In the genomic region with DNA sequence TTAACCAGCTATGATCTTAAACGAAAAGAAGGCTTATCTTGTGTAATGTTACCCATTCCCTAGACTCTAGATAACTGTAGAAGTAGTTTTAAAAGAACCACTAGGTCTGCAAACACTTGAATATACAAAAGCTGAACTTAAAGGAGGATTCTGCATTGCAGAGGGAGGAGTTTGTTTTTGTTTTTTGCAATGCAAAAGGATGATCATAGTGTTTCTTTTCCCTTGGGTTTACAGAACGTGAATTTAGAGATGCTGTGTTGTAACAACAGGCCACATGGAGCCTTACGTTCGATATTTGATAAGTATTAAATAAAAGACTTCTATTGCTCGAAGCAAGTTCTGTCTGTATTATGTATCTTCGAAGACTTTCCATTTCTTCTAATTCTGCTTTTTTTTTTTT, we compare ENCODE assay signal across 9 cellular contexts.
DNase-seq lines count a peak whose midpoint lies in the region; ATAC-seq and TF ChIP-seq lines count a peak whose summit lies in the region.
"Had no signal": no experiment of that assay in that cellular context is flagged by ENCODE, and none has a peak within 500 bp of the region (broad histone marks: within the 10 kb centered on the region; RNA-seq: fewer than 3 reads in every experiment).

No MANE protein-coding gene starts in this region.

- peaks cover 0 to 1% (median 0%) of the 10 kb centered on the region in 8 donors for H3K9me3 Mint-ChIP-seq in CD4-positive, alpha-beta memory T cell
- no peaks in the 10 kb centered on the region for H3K9me3 Mint-ChIP-seq in natural killer cell treated with Interleukin-12 subunit alpha and Interleukin-12 subunit beta and Interleukin-15 and Interleukin-18, amount 100 ng/mL, for 72 hours

- TF ChIP-seq CTCF in MM.1S (IDR thresholded peaks at IDR 0.05; ENCODE audit: low read length) (no peak), coronary artery (IDR thresholded peaks at IDR 0.05) (no peak)

- peak overlapping the region; percentile 74 for H3K4me2 ChIP-seq in MM.1S (ENCODE audit: low read depth, low read length)

- H3K27me3 ChIP-seq in CD4-positive, alpha-beta memory T cell (ENCODE audit: insufficient read depth, low read length), result no peaks in the 10 kb centered on the region
- H3K27me3 ChIP-seq in MM.1S (replicated peaks; ENCODE audit: insufficient read depth, low read length), result no peaks in the 10 kb centered on the region

- peaks cover 0 to 4% of the 10 kb centered on the region in 2 donors for H3K36me3 Mint-ChIP-seq in CD4-positive, alpha-beta memory T cell
- H3K36me3 Mint-ChIP-seq in natural killer cell treated with Interleukin-12 subunit alpha and Interleukin-12 subunit beta and Interleukin-15 and Interleukin-18, amount 100 ng/mL, for 72 hours, result no peaks in the 10 kb centered on the region

- CTCF ChIA-PET in CD4-positive, alpha-beta memory T cell (lab: Charles Lee; ENCODE audit: partially characterized antibody), result interaction anchor here (1.3 kb wide), 1 partner anchor 28 kb away, joined by 3 read pairs; no protein-coding TSS in a partner anchor

- no peak overlapping the region for H2AFZ ChIP-seq in MM.1S (ENCODE audit: low read length)

- no peak overlapping the region for H3K9ac ChIP-seq in MM.1S (ENCODE audit: low read length)

- peaks cover 8% of the 10 kb centered on the region for H3F3A ChIP-seq in MM.1S (ENCODE audit: insufficient read depth, low read length)

- H3K27ac ChIP-seq in CD4-positive, alpha-beta memory T cell (ENCODE audit: low read depth, low read length), result no peak overlapping the region
- no peak overlapping the region for H3K27ac ChIP-seq in MM.1S (ENCODE audit: low read length)
- peak overlapping the region in 1 of 2 donors; percentile 95 for H3K27ac ChIP-seq in coronary artery

- peaks cover 8% of the 10 kb centered on the region for H3K4me1 ChIP-seq in CD4-positive, alpha-beta memory T cell (ENCODE audit: insufficient read depth, low read length)
- H3K4me1 ChIP-seq in MM.1S (ENCODE audit: low read length), result no peaks in the 10 kb centered on the region

- peaks cover 18% of the 10 kb centered on the region for H3K79me2 ChIP-seq in MM.1S (ENCODE audit: low read length)

- no peaks in the 10 kb centered on the region for H3K36me3 ChIP-seq in CD4-positive, alpha-beta memory T cell (ENCODE audit: insufficient read depth, low read length)
- no peaks in the 10 kb centered on the region for H3K36me3 ChIP-seq in MM.1S (replicated peaks; ENCODE audit: insufficient read depth, low read length)

- H3K4me3 ChIP-seq in CD4-positive, alpha-beta memory T cell (ENCODE audit: low read length in 2 of 2), result no peak overlapping the region
- H3K4me3 ChIP-seq in MM.1S (ENCODE audit: low read length) (no peak overlapping the region), coronary artery (peak overlapping the region; percentile 94)

- no peaks in the 10 kb centered on the region for H3K9me3 ChIP-seq in CD4-positive, alpha-beta memory T cell (ENCODE audit: control insufficient read depth in 1 of 2, low read length in 2 of 2)
- H3K9me3 ChIP-seq in MM.1S (replicated peaks; ENCODE audit: insufficient read depth, low read length), result no peaks in the 10 kb centered on the region

- intact Hi-C loops in CD4-positive, alpha-beta memory T cell (cut with micrococcal nuclease), result loop anchor here (5.0 kb wide), 2 partner anchors 75 to 240 kb away; no protein-coding TSS in a partner anchor

- H3K4me3 Mint-ChIP-seq in CD4-positive, alpha-beta memory T cell, result peak overlapping the region; percentile 57 to 95 (median 92)
- peak overlapping the region; percentile 87 for H3K4me3 Mint-ChIP-seq in natural killer cell treated with Interleukin-12 subunit alpha and Interleukin-12 subunit beta and Interleukin-15 and Interleukin-18, amount 100 ng/mL, for 72 hours

- ATAC-seq in natural killer cell treated with Interleukin-12 subunit alpha and Interleukin-12 subunit beta and Interleukin-15 and Interleukin-18, amount 100 ng/mL, for 72 hours, result no peak
- ATAC-seq in GM19023 (IDR thresholded peaks at IDR 0.05; ENCODE audit: unreplicated experiment), result no peak

- POLR2A ChIA-PET in CD4-positive, alpha-beta memory T cell (lab: Charles Lee; ENCODE audit: partially characterized antibody), result no interaction called here

- no peak for DNase-seq in CD4-positive, alpha-beta memory T cell
- DNase-seq in MM.1S (no peak), coronary artery (ENCODE audit: low spot score) (no peak), HT-29 (ENCODE audit: low spot score) (no peak), cerebellar nuclear complex (lab: John Stamatoyannopoulos, UW) (no peak), LoVo (ENCODE audit: low spot score) (no peak)
- no peak for DNase-seq in natural killer cell treated with Interleukin-12 subunit alpha and Interleukin-12 subunit beta and Interleukin-15 and Interleukin-18, amount 100 ng/mL, for 72 hours (ENCODE audit: low spot score)
- DNase-seq: NCI-H748 treated with DMSO at 0.1 percent for 48 hours had no signal

- no peaks in the 10 kb centered on the region for H4K20me1 ChIP-seq in MM.1S (ENCODE audit: insufficient read depth, low read length)

- no peaks in the 10 kb centered on the region for H3K9me2 ChIP-seq in MM.1S (replicated peaks; ENCODE audit: insufficient read depth, low read length)

- H3K27me3 Mint-ChIP-seq in CD4-positive, alpha-beta memory T cell, result no peaks in the 10 kb centered on the region
- no peaks in the 10 kb centered on the region for H3K27me3 Mint-ChIP-seq in natural killer cell treated with Interleukin-12 subunit alpha and Interleukin-12 subunit beta and Interleukin-15 and Interleukin-18, amount 100 ng/mL, for 72 hours

- peaks cover 8 to 20% (median 15%) of the 10 kb centered on the region in 4 donors for H3K4me1 Mint-ChIP-seq in CD4-positive, alpha-beta memory T cell
- peaks cover 16 to 18% of the 10 kb centered on the region in 2 donors for H3K4me1 Mint-ChIP-seq in natural killer cell treated with Interleukin-12 subunit alpha and Interleukin-12 subunit beta and Interleukin-15 and Interleukin-18, amount 100 ng/mL, for 72 hours (ENCODE audit: low read depth in 2 of 2)

- H3K27ac Mint-ChIP-seq in CD4-positive, alpha-beta memory T cell, result peak overlapping the region in 4 of 7 donors; percentile 38 to 91 (median 60)
- H3K27ac Mint-ChIP-seq in natural killer cell treated with Interleukin-12 subunit alpha and Interleukin-12 subunit beta and Interleukin-15 and Interleukin-18, amount 100 ng/mL, for 72 hours, result peak overlapping the region in 1 of 2 donors; percentile 80
